In the genomic region with DNA sequence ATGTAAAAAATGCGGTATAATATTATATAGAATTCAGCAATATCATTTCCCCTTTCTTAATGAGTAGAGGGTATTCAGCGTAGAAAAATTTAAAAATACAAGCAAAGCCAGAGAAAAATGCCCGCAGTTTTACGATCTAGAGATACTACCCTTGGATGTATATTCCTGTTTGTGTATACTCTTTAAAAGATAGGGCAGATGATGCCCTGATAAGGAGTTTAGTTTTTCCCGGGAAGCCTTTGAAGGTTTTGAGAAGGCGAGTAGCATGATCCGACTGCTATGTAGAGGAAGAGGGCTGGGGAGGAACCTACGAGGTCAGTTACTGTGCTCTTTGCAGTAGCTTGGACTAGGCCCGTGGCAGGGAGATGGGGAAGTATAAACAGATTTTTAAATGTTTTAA, we compare ENCODE assay signal across 8 cellular contexts. TPM values are rescaled to one million over a fixed set of nuclear protein-coding genes. Genes with fewer than 3 reads are reported as not detected.
DNase-seq lines count a peak whose midpoint lies in the region; FAIRE-seq and TF ChIP-seq lines count a peak whose summit lies in the region.

No MANE protein-coding gene starts in this region.

- H3K9ac ChIP-seq in H1 (replicated peaks in 1 of 4; ENCODE audit: extremely low read depth in 1 of 4, low read depth in 3 of 4, low read length in 3 of 4) = peak overlapping the region in 3 of 4 experiments; percentile 77 to 93 (median 90); a peak in 5 of 7 replicates
- H3K9ac ChIP-seq in muscle layer of colon (ENCODE audit: low read length) = peak overlapping the region; percentile 74

- POLR2A ChIA-PET in H1 (lab: Charles Lee; ENCODE audit: partially characterized antibody) = interaction anchor here (1.0 to 3.5 kb wide), 7 partner anchors 11 to 268 kb away, joined by 3 to 33 read pairs (median 4); partner anchors contain the start of gene KLHL24

- FAIRE-seq in H1 (lab: Jason Lieb, UNC) = no peak

- H2BK5ac ChIP-seq in H1 (ENCODE audit: low read depth, low read length) = no peak overlapping the region; the same call in 1 of the 2 replicates

- no peak overlapping the region for H4K8ac ChIP-seq in H1 (ENCODE audit: extremely low read depth, insufficient read depth, low read length)

- TF ChIP-seq CTCF in BE2C (IDR thresholded peaks at IDR 0.05; ENCODE audit: low read depth, low read length) (no peak), H1 (IDR thresholded peaks at IDR 0.05; ENCODE audit: control extremely low read depth in 1 of 3, insufficient read depth in 1 of 3, low read depth in 1 of 3, low read length in 3 of 3) (no peak)

- peaks cover 42 to 58% of the 10 kb centered on the region in 2 experiments for H3K79me2 ChIP-seq in H1 (ENCODE audit: control insufficient read depth in 1 of 2, insufficient read depth in 2 of 2, low read length in 2 of 2)

- H3K36me3 ChIP-seq in BE2C = peaks cover 15% of the 10 kb centered on the region
- peaks cover 18% of the 10 kb centered on the region for H3K36me3 ChIP-seq in HAP-1 (replicated peaks)
- H3K36me3 ChIP-seq in H1 (ENCODE audit: control insufficient read depth in 2 of 4, insufficient read depth in 4 of 4, low read length in 3 of 4) = peaks cover 0 to 6% (median 0%) of the 10 kb centered on the region in 4 experiments; a peak in 2 of 8 replicates
- H3K36me3 ChIP-seq in muscle layer of colon (ENCODE audit: insufficient read depth, low read length) = no peaks in the 10 kb centered on the region

- no peak overlapping the region for H3K56ac ChIP-seq in H1 (replicated peaks; ENCODE audit: insufficient read length, low read depth, low read length)

- H2BK12ac ChIP-seq in H1 (ENCODE audit: low read depth, low read length) = no peak overlapping the region

- H3K4me2 ChIP-seq in H1 (ENCODE audit: insufficient read depth in 1 of 2, low read depth in 2 of 2, low read length in 2 of 2) = peak overlapping the region; percentile 71 to 100

- no peak overlapping the region for H3K14ac ChIP-seq in H1 (ENCODE audit: insufficient read length)

- H3K27me3 ChIP-seq in BE2C (no peaks in the 10 kb centered on the region), HAP-1 (ENCODE audit: low read depth) (no peaks in the 10 kb centered on the region), H1 (replicated peaks in 1 of 4; ENCODE audit: control insufficient read depth in 3 of 4, extremely low read depth in 1 of 4, insufficient read depth in 3 of 4, low read length in 3 of 4) (no peaks in the 10 kb centered on the region), muscle layer of colon (ENCODE audit: control insufficient read depth in 1 of 2, insufficient read depth in 2 of 2, low read length in 2 of 2) (no peaks in the 10 kb centered on the region)

- H3K27ac ChIP-seq in H1 (ENCODE audit: low read depth, low read length) (no peak overlapping the region), muscle layer of colon (ENCODE audit: low read depth, low read length) (peak overlapping the region; percentile 95)

- H3K23ac ChIP-seq in H1 (ENCODE audit: insufficient read length) = no peak overlapping the region

- H3K79me1 ChIP-seq in H1 (ENCODE audit: low read depth, low read length) = peaks cover 2% of the 10 kb centered on the region; the same call in 1 of the 2 replicates

- H4K20me1 ChIP-seq in H1 (replicated peaks in 1 of 2; ENCODE audit: control insufficient read depth in 1 of 2, insufficient read depth in 2 of 2, low read length in 2 of 2) = peaks cover 6 to 9% of the 10 kb centered on the region in 2 experiments

- no peak for TF ChIP-seq POLR2A in H1 (IDR thresholded peaks at IDR 0.05; ENCODE audit: control extremely low read depth in 1 of 2, low read depth in 2 of 2, low read length in 2 of 2)

- no peak for DNase-seq in BE2C
- DNase-seq in HAP-1 (ENCODE audit: low spot score in 2 of 2) = peak; percentile 23 to 38
- peak; percentile 11 for DNase-seq in SK-MEL-5 (ENCODE audit: low read depth, low spot score)
- no peak for DNase-seq in H1 (ENCODE audit: low read depth in 1 of 2, low spot score in 2 of 2)
- no peak for DNase-seq in GM19238 (ENCODE audit: insufficient read length, low spot score)
- no peak for DNase-seq in epidermal melanocyte (ENCODE audit: insufficient read length, low spot score)
- no peak for DNase-seq in T-helper 9 cell

- no peak overlapping the region for H2AFZ ChIP-seq in H1 (ENCODE audit: low read length)

- H2AK5ac ChIP-seq in H1 (ENCODE audit: low read depth, low read length) = no peak overlapping the region

- H3K4me1 ChIP-seq in BE2C = no peaks in the 10 kb centered on the region
- H3K4me1 ChIP-seq in HAP-1 = peaks cover 22% of the 10 kb centered on the region
- peaks cover 0 to 15% (median 3%) of the 10 kb centered on the region in 4 experiments; a peak in 4 of 7 replicates for H3K4me1 ChIP-seq in H1 (replicated peaks in 1 of 4; ENCODE audit: control insufficient read depth in 3 of 4, insufficient read depth in 4 of 4, low read length in 3 of 4)
- peaks cover 11% of the 10 kb centered on the region for H3K4me1 ChIP-seq in muscle layer of colon (ENCODE audit: insufficient read depth, low read length)

- H4K5ac ChIP-seq in H1 (ENCODE audit: insufficient read length, low read depth, low read length) = no peak overlapping the region

- CTCF ChIA-PET in H1 (lab: Charles Lee; ENCODE audit: partially characterized antibody) = interaction anchor here (0.7 to 1.0 kb wide), 3 partner anchors 16 to 166 kb away, joined by 3 to 4 read pairs (median 3); no protein-coding TSS in a partner anchor

- no peak overlapping the region for H2BK120ac ChIP-seq in H1 (replicated peaks; ENCODE audit: low read depth, low read length)

- H3K9me3 ChIP-seq in BE2C (no peaks in the 10 kb centered on the region), HAP-1 (no peaks in the 10 kb centered on the region), H1 (ENCODE audit: insufficient read depth in 2 of 2, low read depth in 1 of 2, low read length in 1 of 2) (no peaks in the 10 kb centered on the region), muscle layer of colon (ENCODE audit: low read length) (no peaks in the 10 kb centered on the region)

- no peak for TF ChIP-seq EP300 in H1 (IDR thresholded peaks at IDR 0.05; ENCODE audit: borderline replicate concordance in 1 of 2, low read depth in 2 of 2, low read length in 2 of 2)

- in situ Hi-C loops in HAP-1 (cut with MboI; ENCODE audit: low sequenced_read_pairs) (no loop called here), SK-MEL-5 (cut with HindIII; ENCODE audit: low pct_unique_long_range_greater_than_20kb, low sequenced_read_pairs) (no loop called here)

- no peak for TF ChIP-seq RAD21 in H1 (IDR thresholded peaks at IDR 0.05 in 1 of 2, conservative IDR thresholded peaks at IDR 0.05 in 1 of 2; ENCODE audit: low read depth in 2 of 2, low read length in 2 of 2)

- H3K23me2 ChIP-seq in H1 (ENCODE audit: low read depth, low read length) = peaks cover 10% of the 10 kb centered on the region; the same call in 1 of the 2 replicates

- H2BK15ac ChIP-seq in H1 (ENCODE audit: low read length) = no peak overlapping the region

- no peak overlapping the region for H2BK20ac ChIP-seq in H1 (ENCODE audit: low read length)

- 7% methylated on average over 9 of the region's 9 CpGs; no CpG with 5 or more reads in 1 of the 2 experiments for WGBS in H1 (ENCODE audit: extremely low coverage in 1 of 2, insufficient coverage in 1 of 2, insufficient read length in 1 of 2, insufficient replicate concordance in 2 of 2, low coverage in 1 of 2, low lambda C conversion rate in 2 of 2, missing lambda C conversion rate in 1 of 2), 2 experiments

- H3K18ac ChIP-seq in H1 (ENCODE audit: extremely low read depth, low read length) = no peak overlapping the region

- no peak overlapping the region for H3K4ac ChIP-seq in H1 (replicated peaks; ENCODE audit: insufficient read length, low read depth, low read length)

- H3K4me3 ChIP-seq in BE2C (ENCODE audit: low read depth, low read length) (peak overlapping the region; percentile 95), HAP-1 (peak overlapping the region; percentile 95), H1 (ENCODE audit: extremely low read depth in 1 of 4, insufficient read depth in 2 of 4, low read depth in 3 of 4, low read length in 4 of 4) (peak overlapping the region; percentile 59 to 96 (median 94)), muscle layer of colon (ENCODE audit: low read depth in 1 of 2, low read length in 2 of 2) (peak overlapping the region; percentile 91 to 100)

- H4K91ac ChIP-seq in H1 (replicated peaks; ENCODE audit: insufficient read length, low read length) = no peak overlapping the region

TF ChIP-seq in H1, 55 proteins besides CTCF, POLR2A, EP300 and RAD21 (continues in another document):
- TF ChIP-seq SAP30 (IDR thresholded peaks at IDR 0.05; ENCODE audit: insufficient read depth, insufficient replicate concordance, low read length) (no peak), ASH2L (IDR thresholded peaks at IDR 0.05; ENCODE audit: low read length) (no peak), BRCA1 (IDR thresholded peaks at IDR 0.05; ENCODE audit: low read depth, low read length) (no peak), HDAC6 (IDR thresholded peaks at IDR 0.05; ENCODE audit: low read depth, low read length) (no peak), SP4 (IDR thresholded peaks at IDR 0.05; ENCODE audit: low read length) (no peak), SP2 (IDR thresholded peaks at IDR 0.05; ENCODE audit: low read length) (no peak), SUZ12 (IDR thresholded peaks at IDR 0.05; ENCODE audit: low read length) (no peak)

RNA-seq across cellular contexts. Expression of gene YEATS2, which starts 1.2 kb away (rescaled TPM):
- polyA plus RNA-seq in BE2C (2012; ENCODE audit: insufficient read depth, insufficient read length, low read depth) = 25.9 TPM
- total RNA-seq in SK-MEL-5 (2014; rRNA removed; shearing (Covaris generic)) = 28.8 and 30.7 TPM in 2 replicates
- polyA plus RNA-seq in SK-MEL-5 (2015; cell fraction: cytosol; rRNA removed) = 24.1 and 32.9 TPM in 2 replicates
- 32.9 and 45.6 TPM in 2 replicates for polyA plus RNA-seq in SK-MEL-5 (2015; cell fraction: nucleus; rRNA removed)
- total RNA-seq in H1 (2021; fragmentation: NEBNext Ultra II Directional; extraction: Animal tissue kit (Norgen Biotek cat#: 25700)) = 52.6 and 53.7 TPM in 2 replicates
- 35.3 and 36.5 TPM in 2 replicates for polyA plus RNA-seq in H1 (2011; rRNA removed)
- 40.1 TPM for polyA plus RNA-seq in H1 (2011; cell fraction: cytosol; rRNA removed)
- 55.8 TPM for polyA plus RNA-seq in H1 (2011; cell fraction: nucleus; rRNA removed)
- 31.8 to 37.2 TPM (median 34.0 TPM) in 4 replicates for polyA plus RNA-seq in H1 (2012, experiment 1 of 2)
- 3.2 TPM for polyA plus RNA-seq in H1 (2012, experiment 2 of 2)
- 33.4 TPM for polyA plus RNA-seq in H1 (2013, experiment 1 of 2)
- 32.6 TPM for polyA plus RNA-seq in H1 (2013, experiment 2 of 2)
- polyA minus RNA-seq in H1 (2011; rRNA and poly(A)+ RNA removed) = 59.1 and 61.9 TPM in 2 replicates
- 36.7 TPM for polyA minus RNA-seq in H1 (2011; cell fraction: cytosol; rRNA and poly(A)+ RNA removed)
- 64.0 TPM for polyA minus RNA-seq in H1 (2011; cell fraction: nucleus; rRNA and poly(A)+ RNA removed)

Comparison
In these comparisons a context has a peak if more than half of its experiments do, and no peak if none do; other contexts are left out.
1. DNase-seq: peak in HAP-1 (2 of 2) and SK-MEL-5 (single experiment); none in BE2C (single experiment), H1 (0 of 2), GM19238 (single experiment), epidermal melanocyte (single experiment) and T-helper 9 cell (single experiment).
2. Peak in every context shown above with its lines, with median percentiles within 50 percentile points of each other: H3K4me3 ChIP-seq.